Comparison of ENCODE assay signal across 25 cellular contexts in the genomic region with DNA sequence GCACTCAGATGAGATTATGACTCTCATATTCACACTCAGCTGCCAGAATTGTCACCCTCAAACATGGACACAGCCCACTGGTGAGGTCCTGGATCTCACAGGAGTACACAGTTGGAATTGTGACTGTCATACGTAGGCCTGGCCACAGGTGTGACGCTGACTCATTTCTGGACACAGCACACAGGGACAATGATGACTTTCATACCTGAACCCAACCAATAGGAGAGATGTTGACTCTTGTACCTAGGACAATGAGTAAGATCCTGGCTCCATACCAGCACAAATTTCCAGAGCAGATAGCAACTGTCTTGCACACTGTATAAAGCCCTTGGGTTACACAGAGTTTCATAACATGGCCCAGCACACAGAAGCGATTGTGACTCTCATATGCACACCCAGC. TPM values are rescaled to one million over a fixed set of nuclear protein-coding genes. Genes with fewer than 3 reads are reported as not detected.
DNase-seq lines count a peak whose midpoint lies in the region; ATAC-seq and TF ChIP-seq lines count a peak whose summit lies in the region.
"Had no signal": no experiment of that assay in that cellular context is flagged by ENCODE, and none has a peak within 500 bp of the region (broad histone marks: within the 10 kb centered on the region; RNA-seq: fewer than 3 reads in every experiment).

No MANE protein-coding gene starts in this region.

- TF ChIP-seq CTCF in 22Rv1 (IDR thresholded peaks at IDR 0.05) (no peak), PC-3 (conservative IDR thresholded peaks at IDR 0.05; ENCODE audit: low read depth, low read length) (no peak)

- ATAC-seq in PC-3 (peak; percentile 45; the same call in 1 of the 2 replicates), HG03442 (IDR thresholded peaks at IDR 0.05; ENCODE audit: unreplicated experiment) (no peak), GM21381 (IDR thresholded peaks at IDR 0.05; ENCODE audit: unreplicated experiment) (no peak)
- ATAC-seq: GM23338, Right ventricle myocardium inferior had no signal

- intact Hi-C loops in PC-3 (cut with micrococcal nuclease) = no loop called here

- H3K27me3 ChIP-seq in PC-3 (ENCODE audit: low read length) = no peaks in the 10 kb centered on the region
- H3K27me3 ChIP-seq: BLaER1, MG63, SJSA1 had no signal

- H4K20me1 ChIP-seq in PC-3 (ENCODE audit: low read length) = no peaks in the 10 kb centered on the region
- H4K20me1 ChIP-seq: BLaER1 had no signal

- H3K36me3 ChIP-seq in PC-3 (ENCODE audit: low read depth, low read length) = no peaks in the 10 kb centered on the region
- H3K36me3 ChIP-seq: BLaER1, HAP-1, MG63, SJSA1 had no signal

- POLR2A ChIA-PET in PC-3 (lab: Charles Lee; ENCODE audit: unreplicated experiment) = no interaction called here

- H3K79me2 ChIP-seq in PC-3 (ENCODE audit: low read length) = no peaks in the 10 kb centered on the region

- no peak overlapping the region for H3K4me2 ChIP-seq in PC-3 (ENCODE audit: low read length)
- H3K4me2 ChIP-seq: BLaER1, GM23338, KMS-11 had no signal

- peaks cover 14% of the 10 kb centered on the region; the same call in 1 of the 2 replicates for H3K9me3 ChIP-seq in PC-3 (ENCODE audit: low read length)
- H3K9me3 ChIP-seq: BLaER1, Caco-2, HAP-1, MG63 had no signal

- H3K9me2 ChIP-seq in PC-3 (replicated peaks; ENCODE audit: low read length) = no peaks in the 10 kb centered on the region

- no peak overlapping the region for H3K4me3 ChIP-seq in PC-3 (ENCODE audit: low read length)
- H3K4me3 ChIP-seq: BLaER1, GM23338, HAP-1, MG63, SJSA1 had no signal

- DNase-seq in DMS53 treated with DMSO at 0.1 percent for 48 hours (lab: John Stamatoyannopoulos, UW; ENCODE audit: unreplicated experiment) (peak; percentile 45), PC-3 (peak; percentile 60), kidney tubule cell (ENCODE audit: low spot score) (peak; percentile 67), NCI-H1417 treated with DMSO at 0.1 percent for 48 hours (lab: John Stamatoyannopoulos, UW) (no peak)
- DNase-seq: ACHN; Caco-2; CD4-positive, alpha-beta T cell; DMS 273 treated with DMSO at 0.1 percent for 48 hours; IMR-90; MG63; NCI-H1436 treated with DMSO at 0.1 percent for 48 hours; NCI-H1930; NCI-H226; NCI-H524; NCI-H774; OCI-M1 had no signal

- BruUV-seq in PC-3 (replicated peaks; lab: Mats Ljungman, UMichigan) = no TSS peak

- no peaks in the 10 kb centered on the region for H3K4me1 ChIP-seq in PC-3 (ENCODE audit: insufficient read depth, low read length)
- H3K4me1 ChIP-seq: BLaER1, Caco-2, HAP-1, SJSA1 had no signal

- H3K9ac ChIP-seq in PC-3 (ENCODE audit: low read length) = no peak overlapping the region
- H3K9ac ChIP-seq: BLaER1, KMS-11 had no signal

- H2AFZ ChIP-seq in PC-3 (ENCODE audit: low read length) = no peak overlapping the region
- H2AFZ ChIP-seq: GM23338 had no signal

- H3K27ac ChIP-seq in 22Rv1 (peak overlapping the region; percentile 35), PC-3 (ENCODE audit: low read length) (peak overlapping the region; percentile 55)
- H3K27ac ChIP-seq: BLaER1, KMS-11, SJSA1 had no signal

- CTCF ChIA-PET in PC-3 (lab: Charles Lee) = interaction anchor here (0.6 kb wide), 1 partner anchor 728 kb away, joined by 3 read pairs; no protein-coding TSS in a partner anchor

- no peaks in the 10 kb centered on the region for H3F3A ChIP-seq in PC-3 (ENCODE audit: low read length, unreplicated experiment)

RNA-seq across cellular contexts. Expression of a gene that starts 46.4 kb away (rescaled TPM):
- 8.2 and 12.6 TPM in 2 replicates for total RNA-seq in PC-3 (2014; rRNA removed)
- total RNA-seq: Caco-2 had no signal

RNA-seq across cellular contexts. Expression of a gene that starts 51.0 kb away (rescaled TPM):
- total RNA-seq in PC-3 (2014; rRNA removed) = 9.7 and 9.8 TPM in 2 replicates
